8 cellular contexts compared by ENCODE assay signal in genomic region chr10:30672338-30672737, GRCh38. TPM values are rescaled to one million over a fixed set of nuclear protein-coding genes. Genes with fewer than 3 reads are reported as not detected.
"Had no signal": no experiment of that assay in that cellular context is flagged by ENCODE, and none has a peak within 500 bp of the region (broad histone marks: within the 10 kb centered on the region; RNA-seq: fewer than 3 reads in every experiment).

No MANE protein-coding gene starts in this region.

RNA-seq across cellular contexts. Expression of gene LYZL2, which starts 42.8 kb away (rescaled TPM):
- total RNA-seq: LHCN-M2, MCF 10A, NCI-H460, OCI-LY7, PC-9, Right ventricle myocardium superior, SJSA1 had no signal
- polyA plus RNA-seq: SK-N-SH had no signal
